ENCODE assay signal across 18 cellular contexts in genomic region chr10:17335065-17335464, GRCh38.
DNase-seq lines count a peak whose midpoint lies in the region; ATAC-seq, FAIRE-seq and TF ChIP-seq lines count a peak whose summit lies in the region.
"Had no signal": no experiment of that assay in that cellular context is flagged by ENCODE, and none has a peak within 500 bp of the region (broad histone marks: within the 10 kb centered on the region; RNA-seq: fewer than 3 reads in every experiment).

No MANE protein-coding gene starts in this region.

- H3K36me3 Mint-ChIP-seq in effector memory CD8-positive, alpha-beta T cell (ENCODE audit: insufficient read depth) = no peaks in the 10 kb centered on the region

- no peak overlapping the region for H3K4me2 ChIP-seq in keratinocyte (ENCODE audit: control insufficient read depth, extremely low read depth, insufficient read depth, low read depth, low read length)

- H3K4me3 Mint-ChIP-seq in effector memory CD8-positive, alpha-beta T cell = no peak overlapping the region
- H3K4me3 Mint-ChIP-seq: activated naive CD8-positive, alpha-beta T cell; B cell had no signal

- H3K27me3 Mint-ChIP-seq in effector memory CD8-positive, alpha-beta T cell = peaks cover 0 to 15% of the 10 kb centered on the region in 2 donors

- TF ChIP-seq CTCF in bronchial epithelial cell (IDR thresholded peaks at IDR 0.05; ENCODE audit: insufficient read depth, low read length, severe bottlenecking) (no peak), keratinocyte (optimal IDR thresholded peaks at IDR 0.05 in 1 of 3, IDR thresholded peaks at IDR 0.05 in 1 of 3, conservative IDR thresholded peaks at IDR 0.05 in 1 of 3; ENCODE audit: extremely low read depth in 1 of 3, insufficient read depth in 2 of 3, low read length in 3 of 3) (no peak)

- H3K27me3 ChIP-seq in bronchial epithelial cell (ENCODE audit: control insufficient read depth, insufficient read depth, low read length) = no peaks in the 10 kb centered on the region
- H3K27me3 ChIP-seq in keratinocyte (ENCODE audit: control insufficient read depth, extremely low read depth, insufficient read depth, low read length) = no peaks in the 10 kb centered on the region
- H3K27me3 ChIP-seq: esophagus muscularis mucosa had no signal

- no peaks in the 10 kb centered on the region for H3K9me1 ChIP-seq in keratinocyte (ENCODE audit: control insufficient read depth, extremely low read depth, insufficient read depth, low read length)

- no peak overlapping the region for H3K27ac Mint-ChIP-seq in effector memory CD8-positive, alpha-beta T cell
- H3K27ac Mint-ChIP-seq: activated naive CD8-positive, alpha-beta T cell; B cell had no signal

- H3K4me3 ChIP-seq in bronchial epithelial cell (ENCODE audit: low read depth, low read length) = no peak overlapping the region
- H3K4me3 ChIP-seq in keratinocyte (ENCODE audit: control insufficient read depth in 2 of 3, extremely low read depth in 1 of 3, insufficient read depth in 2 of 3, low read depth in 1 of 3, low read length in 3 of 3) = no peak overlapping the region
- H3K4me3 ChIP-seq: esophagus muscularis mucosa had no signal

- no peak overlapping the region for H2AFZ ChIP-seq in keratinocyte (ENCODE audit: control insufficient read depth, low read length)

- H3K27ac ChIP-seq in keratinocyte (ENCODE audit: control insufficient read depth, insufficient read depth, low read length) = no peak overlapping the region
- H3K27ac ChIP-seq: esophagus muscularis mucosa, HL-60 had no signal

- DNase-seq in AG08396 (ENCODE audit: low spot score) (peak; percentile 44), LHCN-M2 (ENCODE audit: low read depth) (peak; percentile 63), bronchial epithelial cell (ENCODE audit: low read depth) (peak; percentile 84), keratinocyte (ENCODE audit: low read depth, low spot score) (no peak), activated T-cell treated with anti-CD3 and anti-CD28 coated beads for 4 hours (no peak)
- DNase-seq in effector memory CD8-positive, alpha-beta T cell = no peak
- DNase-seq: mesendoderm; NCI-H2029; nucleus accumbens; RPMI8226; stimulated activated CD4-positive, alpha-beta T cell treated with anti-CD3 and anti-CD28 coated beads, Interleukin-12 subunit alpha, Interleukin-12 subunit beta, amount 100 ng/mL, for 4 hours had no signal

- H3K36me3 ChIP-seq in bronchial epithelial cell (ENCODE audit: control insufficient read depth, insufficient read depth, low read length) (no peaks in the 10 kb centered on the region), keratinocyte (ENCODE audit: control insufficient read depth in 2 of 2, extremely low read depth in 1 of 2, insufficient read depth in 2 of 2, low read length in 2 of 2) (no peaks in the 10 kb centered on the region)
- H3K36me3 ChIP-seq: esophagus muscularis mucosa had no signal

- H4K20me1 ChIP-seq in keratinocyte (ENCODE audit: control insufficient read depth, extremely low read depth, insufficient read depth, low read length) = no peaks in the 10 kb centered on the region

- no peaks in the 10 kb centered on the region for H3K9me3 ChIP-seq in keratinocyte (ENCODE audit: control insufficient read depth, low read depth, low read length)

- dilution Hi-C loops in keratinocyte (cut with MboI; ENCODE audit: extremely low pct_ligation_motif_present, low sequenced_read_pairs) = no loop called here

- H3K4me1 Mint-ChIP-seq in effector memory CD8-positive, alpha-beta T cell (ENCODE audit: low read depth in 2 of 2) = no peaks in the 10 kb centered on the region
- H3K4me1 Mint-ChIP-seq: B cell had no signal

- H3K9me3 Mint-ChIP-seq in effector memory CD8-positive, alpha-beta T cell = peaks cover 1 to 3% of the 10 kb centered on the region in 2 donors

- no peak overlapping the region for H3K9ac ChIP-seq in keratinocyte (ENCODE audit: control insufficient read depth, extremely low read depth, insufficient read depth, low read length)

- H3K79me2 ChIP-seq in keratinocyte (ENCODE audit: control insufficient read depth, insufficient read depth, low read length) = no peaks in the 10 kb centered on the region

- no peak for FAIRE-seq in bronchial epithelial cell (lab: Jason Lieb, UNC)
- FAIRE-seq in keratinocyte (lab: Jason Lieb, UNC) = peak; percentile 81

- no peak for ATAC-seq in effector memory CD8-positive, alpha-beta T cell (replicated peaks)
- no peak for ATAC-seq in GM18870 (IDR thresholded peaks at IDR 0.05; ENCODE audit: unreplicated experiment)
- no peak for ATAC-seq in GM21528 (IDR thresholded peaks at IDR 0.05; ENCODE audit: low FRiP score, unreplicated experiment)
- ATAC-seq: activated CD4-positive, CD25-positive, alpha-beta regulatory T cell treated with anti-CD3 and anti-CD28 coated beads, Interleukin-2, amount 50 U/mL, for 24 hours had no signal

- peaks cover 9% of the 10 kb centered on the region for H3K4me1 ChIP-seq in keratinocyte (ENCODE audit: control insufficient read depth, extremely low read depth, insufficient read depth, low read length)
- H3K4me1 ChIP-seq: esophagus muscularis mucosa had no signal

Comparison
In these comparisons a context has a peak if more than half of its experiments do, and no peak if none do; other contexts are left out.
1. DNase-seq: peak in AG08396 (single experiment), LHCN-M2 (single experiment) and bronchial epithelial cell (single experiment); none in keratinocyte (single experiment), activated T-cell treated with anti-CD3 and anti-CD28 coated beads for 4 hours (single experiment) and effector memory CD8-positive, alpha-beta T cell (0 of 3).